ENCODE assay signal across 13 cellular contexts in genomic region chr6:139588734-139589418, GRCh38.
A peak's percentile ranks its signal among the peaks of the same experiment; 100 is the strongest.
DNase-seq lines count a peak whose midpoint lies in the region; ATAC-seq and TF ChIP-seq lines count a peak whose summit lies in the region.
"Had no signal": no experiment of that assay in that cellular context is flagged by ENCODE, and none has a peak within 500 bp of the region (broad histone marks: within the 10 kb centered on the region; RNA-seq: fewer than 3 reads in every experiment).

No MANE protein-coding gene starts in this region.

- H3K27ac ChIP-seq in lower lobe of right lung (peak overlapping the region; percentile 15), Karpas-422 (ENCODE audit: low read length) (no peak overlapping the region)
- no peak overlapping the region for H3K27ac ChIP-seq in effector memory CD4-positive, alpha-beta T cell (ENCODE audit: insufficient read depth, low read length, poor library complexity, severe bottlenecking)

- ATAC-seq in lower lobe of right lung (peak in 1 of 2 donors; percentile 54), sciatic nerve (no peak)
- ATAC-seq: GM12878 had no signal

- no peak overlapping the region for H3K4me2 ChIP-seq in Karpas-422 (ENCODE audit: low read depth, low read length, poor library complexity, severe bottlenecking)

- in situ Hi-C loops in astrocyte of the cerebellum (cut with HindIII; ENCODE audit: low sequenced_read_pairs), result loop anchor here (5.0 kb wide), 2 partner anchors 52 to 212 kb away; no protein-coding TSS in a partner anchor

- no peaks in the 10 kb centered on the region for H3K9me3 ChIP-seq in lower lobe of right lung
- no peaks in the 10 kb centered on the region for H3K9me3 ChIP-seq in effector memory CD4-positive, alpha-beta T cell (ENCODE audit: control insufficient read depth, low read length)
- H3K9me3 ChIP-seq in Karpas-422 (ENCODE audit: low read length), result no peaks in the 10 kb centered on the region
- H3K9me3 ChIP-seq: Peyer's patch had no signal

- TF ChIP-seq CTCF in astrocyte of the cerebellum (IDR thresholded peaks at IDR 0.05; ENCODE audit: low read depth, low read length, missing control alignments), result no peak
- TF ChIP-seq CTCF in lower lobe of right lung (IDR thresholded peaks at IDR 0.05), result no peak

- H3K9ac ChIP-seq in Karpas-422 (ENCODE audit: low read length), result no peak overlapping the region

- no peaks in the 10 kb centered on the region for H4K20me1 ChIP-seq in Karpas-422 (ENCODE audit: insufficient read depth, low read depth, low read length)

- no peak overlapping the region for H3K4me3 ChIP-seq in astrocyte of the cerebellum (ENCODE audit: low read depth, low read length)
- no peak overlapping the region for H3K4me3 ChIP-seq in lower lobe of right lung
- H3K4me3 ChIP-seq in effector memory CD4-positive, alpha-beta T cell (ENCODE audit: insufficient read depth, low read depth, low read length, poor library complexity, severe bottlenecking), result no peak overlapping the region
- no peak overlapping the region for H3K4me3 ChIP-seq in Karpas-422 (ENCODE audit: low read length)
- H3K4me3 ChIP-seq: dorsolateral prefrontal cortex, GM12878, Peyer's patch had no signal

- H2AFZ ChIP-seq in Karpas-422 (ENCODE audit: low read length), result no peak overlapping the region

- H3K79me2 ChIP-seq in Karpas-422 (ENCODE audit: low read length), result no peaks in the 10 kb centered on the region

- peak; percentile 25 for DNase-seq in NCI-H510A treated with DMSO at 0.1 percent for 48 hours (lab: John Stamatoyannopoulos, UW)
- DNase-seq in NCI-H510A (lab: John Stamatoyannopoulos, UW), result no peak
- peak; percentile 42 for DNase-seq in astrocyte of the cerebellum (ENCODE audit: low read depth)
- no peak for DNase-seq in lower lobe of right lung
- no peak for DNase-seq in activated CD4-positive, alpha-beta T cell treated with anti-CD3 and anti-CD28 coated beads for 4 hours
- DNase-seq in effector memory CD4-positive, alpha-beta T cell, result no peak
- DNase-seq in sciatic nerve (ENCODE audit: low spot score), result no peak
- no peak for DNase-seq in Karpas-422
- DNase-seq: activated CD8-positive, alpha-beta memory T cell treated with anti-CD3 and anti-CD28 coated beads for 24 hours; AML-193; dorsolateral prefrontal cortex had no signal

- no peaks in the 10 kb centered on the region for H3K9me2 ChIP-seq in Karpas-422 (replicated peaks; ENCODE audit: insufficient read depth, low read length)

- H3K36me3 ChIP-seq in lower lobe of right lung (no peaks in the 10 kb centered on the region), Karpas-422 (ENCODE audit: insufficient read depth, low read length) (no peaks in the 10 kb centered on the region)
- H3K36me3 ChIP-seq in effector memory CD4-positive, alpha-beta T cell (ENCODE audit: control insufficient read depth, insufficient read depth, low read length), result no peaks in the 10 kb centered on the region
- H3K36me3 ChIP-seq: Peyer's patch had no signal

- H3K4me1 ChIP-seq in lower lobe of right lung, result peaks cover 25% of the 10 kb centered on the region
- no peaks in the 10 kb centered on the region for H3K4me1 ChIP-seq in effector memory CD4-positive, alpha-beta T cell (ENCODE audit: control insufficient read depth, insufficient read depth, low read length, poor library complexity, severe bottlenecking)
- no peaks in the 10 kb centered on the region for H3K4me1 ChIP-seq in Karpas-422 (ENCODE audit: low read length)

- H3K27me3 ChIP-seq in lower lobe of right lung (ENCODE audit: low read depth) (no peaks in the 10 kb centered on the region), Karpas-422 (ENCODE audit: low read length) (no peaks in the 10 kb centered on the region)
- H3K27me3 ChIP-seq in effector memory CD4-positive, alpha-beta T cell (replicated peaks; ENCODE audit: control insufficient read depth, insufficient read depth, low read length, poor library complexity, severe bottlenecking), result no peaks in the 10 kb centered on the region
- H3K27me3 ChIP-seq: dorsolateral prefrontal cortex, Peyer's patch had no signal

- intact Hi-C loops in lower lobe of right lung (cut with DNase I), result no loop called here
- intact Hi-C loops in sciatic nerve (cut with DNase I), result no loop called here

Comparison
In these comparisons a context has a peak if more than half of its experiments do, and no peak if none do; other contexts are left out.
1. DNase-seq: peak in NCI-H510A treated with DMSO at 0.1 percent for 48 hours (single experiment) and astrocyte of the cerebellum (single experiment); none in NCI-H510A (single experiment), lower lobe of right lung (single experiment), activated CD4-positive, alpha-beta T cell treated with anti-CD3 and anti-CD28 coated beads for 4 hours (0 of 2), effector memory CD4-positive, alpha-beta T cell (0 of 3), sciatic nerve (single experiment) and Karpas-422 (single experiment).